23 cellular contexts compared by ENCODE assay signal in the genomic region with DNA sequence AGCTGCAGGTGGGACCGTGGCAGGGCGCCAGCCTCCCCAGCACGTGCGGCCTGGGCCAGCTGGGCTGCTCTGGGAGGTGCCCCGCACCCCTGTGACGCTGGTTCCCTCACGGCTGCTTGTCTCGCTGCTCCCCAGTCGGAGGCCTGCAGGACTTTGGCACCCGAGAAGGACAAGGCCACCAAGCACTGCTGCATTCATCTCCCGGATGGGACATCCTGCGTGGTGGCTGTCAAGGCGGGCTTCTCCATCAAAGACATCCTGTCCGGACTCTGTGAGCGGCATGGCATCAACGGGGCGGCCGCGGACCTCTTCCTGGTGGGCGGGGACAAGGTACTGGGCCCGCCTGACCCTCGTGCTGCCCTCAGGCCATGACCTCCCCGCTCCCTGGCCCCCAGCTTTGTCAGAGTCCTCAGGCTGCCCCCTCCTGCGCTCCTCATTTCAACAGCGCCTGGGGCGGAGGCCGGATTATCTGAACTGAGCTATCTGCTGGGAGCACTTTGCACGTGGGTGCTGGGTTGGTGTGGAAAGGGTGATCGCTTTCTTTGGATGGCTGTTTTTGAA. TPM values are rescaled to one million over a fixed set of nuclear protein-coding genes. Genes with fewer than 3 reads are reported as not detected.
"Had no signal": no experiment of that assay in that cellular context is flagged by ENCODE, and none has a peak within 500 bp of the region (broad histone marks: within the 10 kb centered on the region; RNA-seq: fewer than 3 reads in every experiment).

No MANE protein-coding gene starts in this region.

- H3K4me3 ChIP-seq: coronary artery, gastrocnemius medialis, ovary, stomach, thoracic aorta, transverse colon had no signal

- DNase-seq: central memory CD4-positive, alpha-beta T cell; effector CD4-positive, alpha-beta T cell; gastrocnemius medialis; left colon; natural killer cell; nucleus accumbens; ovary; stimulated activated CD4-positive, alpha-beta T cell treated with anti-CD3 and anti-CD28 coated beads, Interleukin-2, amount 100 ng/mL, for 24 hours; stimulated activated CD4-positive, alpha-beta T cell treated with anti-CD3 and anti-CD28 coated beads, Interleukin-4, amount 100 ng/mL, for 4 hours; stimulated activated naive CD4-positive, alpha-beta T cell; stomach; substantia nigra; transverse colon had no signal

- H3K36me3 ChIP-seq: ovary had no signal

- H3K9me3 Mint-ChIP-seq: endodermal cell, memory B cell, mesothelial cell of epicardium, natural killer cell, neural crest cell had no signal

- H3K36me3 Mint-ChIP-seq: natural killer cell had no signal

- H3K4me1 Mint-ChIP-seq: endodermal cell, mesothelial cell of epicardium, natural killer cell had no signal

- ATAC-seq: gastrocnemius medialis, left colon, natural killer cell had no signal

- H3K4me1 ChIP-seq: gastrocnemius medialis, stomach, transverse colon had no signal

- H3K27ac Mint-ChIP-seq: endodermal cell, memory B cell, mesothelial cell of epicardium, natural killer cell had no signal

- H3K27me3 ChIP-seq: gastrocnemius medialis, ovary, stomach, transverse colon had no signal

- H3K9me3 ChIP-seq: gastrocnemius medialis, ovary, stomach, thoracic aorta, transverse colon had no signal

- H3K27ac ChIP-seq: coronary artery, gastrocnemius medialis, ovary, stomach, thoracic aorta, transverse colon had no signal

- H3K4me3 Mint-ChIP-seq: endodermal cell, memory B cell, mesothelial cell of epicardium, natural killer cell, neural crest cell had no signal

RNA-seq across cellular contexts. Expression of a gene that starts 19.4 kb away (rescaled TPM):
- total RNA-seq: left colon, sciatic nerve, stomach, transverse colon, ureter had no signal
- polyA plus RNA-seq: keratinocyte had no signal

RNA-seq across cellular contexts. Expression of a gene that starts 40.8 kb away (rescaled TPM):
- total RNA-seq: dermis microvascular lymphatic vessel endothelial cell, neural crest cell, sciatic nerve had no signal
